Comparison of ENCODE assay signal across 31 cellular contexts in genomic region chr2:29456429-29456828, GRCh38.
"Had no signal": no experiment of that assay in that cellular context is flagged by ENCODE, and none has a peak within 500 bp of the region (broad histone marks: within the 10 kb centered on the region; RNA-seq: fewer than 3 reads in every experiment).

No MANE protein-coding gene starts in this region.

- H3K27ac ChIP-seq: body of pancreas, esophagus muscularis mucosa, gastroesophageal sphincter, heart right ventricle had no signal

- FAIRE-seq: colon had no signal

- DNase-seq: activated CD4-positive, alpha-beta memory T cell treated with anti-CD3 and anti-CD28 coated beads for 36 hours; activated CD4-positive, alpha-beta T cell treated with anti-CD3 and anti-CD28 coated beads for 36 hours; activated CD4-positive, alpha-beta T cell treated with anti-CD3 and anti-CD28 coated beads, Interleukin-2, amount 10 ng/mL, durations not matched to agents 24 days and 14 days; activated CD4-positive, CD25-positive, alpha-beta regulatory T cell; activated CD4-positive, CD25-positive, alpha-beta regulatory T cell treated with anti-CD3 and anti-CD28 coated beads, Interleukin-2, amount 50 U/mL, for 72 hours; activated CD8-positive, alpha-beta memory T cell treated with anti-CD3 and anti-CD28 coated beads, Interleukin-2, amount 10 ng/mL, durations not matched to agents 7 days and 5 days; activated CD8-positive, alpha-beta memory T cell treated with anti-CD3 and anti-CD28 coated beads, Interleukin-2, amount 50 U/mL, for 4 hours; activated CD8-positive, alpha-beta T cell treated with anti-CD3 and anti-CD28 coated beads, Interleukin-2, amount 10 ng/mL, durations not matched to agents 7 days and 5 days; activated gamma-delta T cell; activated naive CD4-positive, alpha-beta T cell; activated naive CD4-positive, alpha-beta T cell treated with anti-CD3 and anti-CD28 coated beads, Interleukin-2, amount 10 ng/mL, durations not matched to agents 7 days and 5 days; activated naive CD8-positive, alpha-beta T cell treated with anti-CD3 and anti-CD28 coated beads, Interleukin-2, amount 10 ng/mL, durations not matched to agents 7 days and 5 days; activated T-cell treated with anti-CD3 and anti-CD28 coated beads, Interleukin-2, amount 50 U/mL, for 24 hours; activated T-cell treated with anti-CD3 and anti-CD28 coated beads, Interleukin-2, amount 50 U/mL, for 72 hours; aorta; body of pancreas; caudate nucleus; cortex of kidney; dermis blood vessel endothelial cell; effector CD4-positive, alpha-beta T cell; effector memory CD8-positive, alpha-beta T cell; erythroblast; foreskin melanocyte; heart right ventricle; T-helper 1 cell; T-helper 17 cell; T1000 had no signal

- H3K4me1 ChIP-seq: body of pancreas, esophagus muscularis mucosa, gastroesophageal sphincter, heart right ventricle had no signal

- H3K9me3 ChIP-seq: body of pancreas, esophagus muscularis mucosa, gastroesophageal sphincter, heart right ventricle had no signal

- H3K27me3 ChIP-seq: body of pancreas, esophagus muscularis mucosa, gastroesophageal sphincter, heart right ventricle had no signal

- H3K4me3 ChIP-seq: body of pancreas, esophagus muscularis mucosa, gastroesophageal sphincter, heart right ventricle had no signal

- H3K36me3 ChIP-seq: esophagus muscularis mucosa, gastroesophageal sphincter, heart right ventricle had no signal

- ATAC-seq: activated CD4-positive, alpha-beta T cell treated with anti-CD3 and anti-CD28 coated beads for 36 hours; activated CD8-positive, alpha-beta memory T cell treated with anti-CD3 and anti-CD28 coated beads, Interleukin-2, amount 10 ng/mL, durations not matched to agents 7 days and 5 days; activated CD8-positive, alpha-beta T cell treated with anti-CD3 and anti-CD28 coated beads, Interleukin-2, amount 10 ng/mL, durations not matched to agents 7 days and 5 days; activated naive CD4-positive, alpha-beta T cell treated with anti-CD3 and anti-CD28 coated beads, Interleukin-2, amount 50 U/mL, for 72 hours; activated T-cell treated with anti-CD3 and anti-CD28 coated beads, Interleukin-2, amount 50 U/mL, for 72 hours; body of pancreas; effector memory CD8-positive, alpha-beta T cell; gastroesophageal sphincter; T-helper 17 cell had no signal
